11 cellular contexts compared by ENCODE assay signal in the genomic region with DNA sequence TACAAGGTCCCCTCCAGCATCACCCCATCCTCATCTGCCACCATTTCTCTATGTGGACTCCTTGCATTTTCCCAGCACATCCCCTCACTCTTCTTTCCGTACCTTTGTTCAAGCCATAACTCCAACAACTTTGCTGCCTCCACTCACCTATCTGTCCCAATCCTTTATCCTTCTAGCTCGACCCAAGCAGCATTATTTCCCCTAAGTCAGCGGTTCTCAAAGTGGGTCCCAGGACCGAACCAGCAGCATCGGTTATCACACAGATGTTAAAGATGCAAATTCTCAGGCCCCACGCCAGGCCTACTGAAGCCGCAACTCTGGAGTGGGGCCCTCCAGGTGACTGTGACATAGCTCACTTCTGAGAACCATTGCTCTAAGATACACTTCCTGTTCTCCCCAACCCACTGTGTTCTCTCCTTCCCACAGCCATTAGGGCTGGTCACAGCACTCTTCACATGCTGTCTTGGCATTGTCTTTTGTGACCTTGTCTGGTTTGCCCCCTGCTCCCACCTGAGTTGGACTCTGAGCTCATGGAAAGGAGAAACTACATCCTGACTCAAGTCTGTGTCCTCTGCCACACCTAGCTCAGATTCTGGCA. TPM values are rescaled to one million over a fixed set of nuclear protein-coding genes. Genes with fewer than 3 reads are reported as not detected.
DNase-seq lines count a peak whose midpoint lies in the region; ATAC-seq, FAIRE-seq and TF ChIP-seq lines count a peak whose summit lies in the region.
"Had no signal": no experiment of that assay in that cellular context is flagged by ENCODE, and none has a peak within 500 bp of the region (broad histone marks: within the 10 kb centered on the region; RNA-seq: fewer than 3 reads in every experiment).

No MANE protein-coding gene starts in this region.

- H2AFZ ChIP-seq in IMR-90 (replicated peaks; ENCODE audit: low read length, poor library complexity) (no peak overlapping the region), smooth muscle cell (ENCODE audit: low read depth) (no peak overlapping the region)

- peak overlapping the region; percentile 26 for H3K27ac Mint-ChIP-seq in activated T-cell treated with anti-CD3 and anti-CD28 coated beads, Interleukin-2, amount 50 U/mL, for 72 hours
- H3K27ac Mint-ChIP-seq in brain: peak overlapping the region in 3 of 5 experiments; percentile 14 to 66 (median 52)
- peak overlapping the region; percentile 65 for H3K27ac Mint-ChIP-seq in stimulated activated memory B cell treated with anti-CD40 and anti-IgM and Interleukin-4, amounts not matched to agents 10 μg/mL and 1 μg/mL and 100 μg/mL, for 72 hours

- POLR2A ChIA-PET in IMR-90 (lab: Charles Lee; ENCODE audit: unreplicated experiment): no interaction called here

- peaks cover 33% of the 10 kb centered on the region for H3K4me1 ChIP-seq in IMR-90 (ENCODE audit: control insufficient read depth, insufficient read depth, low read length)
- peaks cover 8% of the 10 kb centered on the region for H3K4me1 ChIP-seq in smooth muscle cell (ENCODE audit: low read depth)
- H3K4me1 ChIP-seq in pancreas: peaks cover 0 to 8% (median 4%) of the 10 kb centered on the region in 3 donors

- peaks cover 45% of the 10 kb centered on the region for H3K9me1 ChIP-seq in IMR-90 (ENCODE audit: insufficient read depth, low read length)

- H3K9me3 Mint-ChIP-seq in activated T-cell treated with anti-CD3 and anti-CD28 coated beads, Interleukin-2, amount 50 U/mL, for 72 hours: no peaks in the 10 kb centered on the region
- peaks cover 0 to 3% (median 0%) of the 10 kb centered on the region in 5 experiments for H3K9me3 Mint-ChIP-seq in brain
- H3K9me3 Mint-ChIP-seq in stimulated activated memory B cell treated with anti-CD40 and anti-IgM and Interleukin-4, amounts not matched to agents 10 μg/mL and 1 μg/mL and 100 μg/mL, for 72 hours: no peaks in the 10 kb centered on the region

- H3K4ac ChIP-seq in IMR-90 (ENCODE audit: low read depth, low read length): peak overlapping the region; percentile 59

- 100% methylated on average over 2 of the region's 7 CpGs; no CpG with 5 or more reads in 1 of the 2 experiments for WGBS in IMR-90 (ENCODE audit: extremely low coverage in 2 of 2, insufficient read length in 1 of 2), 2 experiments
- WGBS in smooth muscle cell (ENCODE audit: low lambda C conversion rate): 96% methylated on average over 7 of the region's 7 CpGs
- 95 to 97% methylated on average over 7 of the region's 7 CpGs for WGBS in pancreas, 2 donors

- H3K9me3 ChIP-seq in IMR-90 (ENCODE audit: control insufficient read depth, insufficient read depth, low read length): no peaks in the 10 kb centered on the region
- no peaks in the 10 kb centered on the region for H3K9me3 ChIP-seq in smooth muscle cell (replicated peaks; ENCODE audit: low read depth)
- H3K9me3 ChIP-seq in pancreas: no peaks in the 10 kb centered on the region

- DNase-seq in activated T-cell treated with anti-CD3 and anti-CD28 coated beads, Interleukin-2, amount 50 U/mL, for 72 hours: no peak
- DNase-seq in activated T-cell treated with anti-CD3 and anti-CD28 coated beads for 4 hours (no peak), IMR-90 (no peak), smooth muscle cell (lab: John Stamatoyannopoulos, UW; ENCODE audit: unreplicated experiment) (no peak), pancreas (no peak), Ammon's horn (ENCODE audit: low spot score) (no peak)
- DNase-seq: H7, NCI-H526 treated with DMSO at 0.1 percent for 48 hours had no signal

- no peak for TF ChIP-seq POLR2A in IMR-90 (IDR thresholded peaks at IDR 0.05; ENCODE audit: low read depth, low read length)

- no peaks in the 10 kb centered on the region for H3K27me3 Mint-ChIP-seq in activated T-cell treated with anti-CD3 and anti-CD28 coated beads, Interleukin-2, amount 50 U/mL, for 72 hours (ENCODE audit: low read depth)
- no peaks in the 10 kb centered on the region for H3K27me3 Mint-ChIP-seq in brain
- no peaks in the 10 kb centered on the region for H3K27me3 Mint-ChIP-seq in stimulated activated memory B cell treated with anti-CD40 and anti-IgM and Interleukin-4, amounts not matched to agents 10 μg/mL and 1 μg/mL and 100 μg/mL, for 72 hours

- H3K4me3 Mint-ChIP-seq in activated T-cell treated with anti-CD3 and anti-CD28 coated beads, Interleukin-2, amount 50 U/mL, for 72 hours: peak overlapping the region; percentile 1 to 3
- H3K4me3 Mint-ChIP-seq in brain: no peak overlapping the region
- H3K4me3 Mint-ChIP-seq in stimulated activated memory B cell treated with anti-CD40 and anti-IgM and Interleukin-4, amounts not matched to agents 10 μg/mL and 1 μg/mL and 100 μg/mL, for 72 hours: no peak overlapping the region

- TF ChIP-seq CTCF in IMR-90 (conservative IDR thresholded peaks at IDR 0.05; ENCODE audit: low read depth, low read length) (no peak), brain (conservative IDR thresholded peaks at IDR 0.05) (no peak), smooth muscle cell (IDR thresholded peaks at IDR 0.05; ENCODE audit: borderline replicate concordance, insufficient read depth, poor library complexity, severe bottlenecking) (no peak), pancreas (IDR thresholded peaks at IDR 0.05) (no peak)

- H3K27ac ChIP-seq in IMR-90 (ENCODE audit: insufficient read depth, low read length) (peak overlapping the region; percentile 47), smooth muscle cell (ENCODE audit: low read depth) (no peak overlapping the region), pancreas (no peak overlapping the region)
- H3K27ac ChIP-seq: epithelial cell of prostate had no signal

- peaks cover 9 to 15% of the 10 kb centered on the region in 2 donors for H3K36me3 Mint-ChIP-seq in activated T-cell treated with anti-CD3 and anti-CD28 coated beads, Interleukin-2, amount 50 U/mL, for 72 hours (ENCODE audit: insufficient read depth in 2 of 2)
- peaks cover 35% of the 10 kb centered on the region for H3K36me3 Mint-ChIP-seq in brain
- peaks cover 74% of the 10 kb centered on the region for H3K36me3 Mint-ChIP-seq in stimulated activated memory B cell treated with anti-CD40 and anti-IgM and Interleukin-4, amounts not matched to agents 10 μg/mL and 1 μg/mL and 100 μg/mL, for 72 hours

- peak overlapping the region; percentile 59 for H3K18ac ChIP-seq in IMR-90 (ENCODE audit: low read depth, low read length)

- ATAC-seq in activated T-cell treated with anti-CD3 and anti-CD28 coated beads, Interleukin-2, amount 50 U/mL, for 72 hours (replicated peaks in 1 of 2): peak; percentile 50 to 74
- ATAC-seq in IMR-90 (ENCODE audit: low read depth) (no peak), pancreas (no peak)
- peak; percentile 86 for ATAC-seq in stimulated activated memory B cell treated with anti-CD40 and anti-IgM and Interleukin-4, amounts not matched to agents 10 μg/mL and 1 μg/mL and 100 μg/mL, for 72 hours

- peaks cover 9% of the 10 kb centered on the region for H3F3A ChIP-seq in smooth muscle cell (ENCODE audit: low read depth)

- intact Hi-C loops in IMR-90 (cut with micrococcal nuclease) (loop anchor here (1.0 to 5.0 kb wide), 2 partner anchors 252 to 639 kb away; no protein-coding TSS in a partner anchor), pancreas (cut with DNase I) (no loop called here)

- H4K8ac ChIP-seq in IMR-90 (ENCODE audit: low read depth in 2 of 2, low read length in 2 of 2): peak overlapping the region in 1 of 2 experiments; percentile 54; a peak in 3 of 4 replicates

- H2AK9ac ChIP-seq in IMR-90 (replicated peaks; ENCODE audit: low read depth, low read length, poor library complexity): no peak overlapping the region

- CTCF ChIA-PET in IMR-90 (lab: Yijun Ruan, JAX): no interaction called here

- H3K27me3 ChIP-seq in IMR-90 (ENCODE audit: control insufficient read depth, insufficient read depth, low read length): no peaks in the 10 kb centered on the region
- no peaks in the 10 kb centered on the region for H3K27me3 ChIP-seq in smooth muscle cell (ENCODE audit: low read depth)
- no peaks in the 10 kb centered on the region for H3K27me3 ChIP-seq in pancreas

- peak overlapping the region; percentile 40 for H4K5ac ChIP-seq in IMR-90 (ENCODE audit: low read depth, low read length)

- H3K9ac ChIP-seq in IMR-90 (ENCODE audit: low read depth, low read length) (no peak overlapping the region), smooth muscle cell (ENCODE audit: low read depth) (no peak overlapping the region)

- H3K4me3 ChIP-seq in IMR-90 (ENCODE audit: insufficient read depth, low read depth, low read length) (no peak overlapping the region), smooth muscle cell (no peak overlapping the region), pancreas (no peak overlapping the region)

- peak overlapping the region; percentile 10 for H2BK120ac ChIP-seq in IMR-90 (ENCODE audit: low read depth, low read length)

- peak overlapping the region; percentile 60 for H2BK5ac ChIP-seq in IMR-90 (ENCODE audit: low read depth, low read length, poor library complexity, severe bottlenecking)

- H4K91ac ChIP-seq in IMR-90 (ENCODE audit: insufficient read depth, low read depth, low read length): peak overlapping the region; percentile 12; the same call in 1 of the 2 replicates

- no peaks in the 10 kb centered on the region for H3K79me2 ChIP-seq in smooth muscle cell (ENCODE audit: low read depth)

- H3K14ac ChIP-seq in IMR-90 (replicated peaks; ENCODE audit: low read depth, low read length): peak overlapping the region; percentile 32; the same call in 1 of the 2 replicates

- H2AK5ac ChIP-seq in IMR-90 (ENCODE audit: low read depth, low read length): peak overlapping the region; percentile 72

- H3K23ac ChIP-seq in IMR-90 (ENCODE audit: low read depth, low read length): peak overlapping the region; percentile 48

- H3K79me1 ChIP-seq in IMR-90 (ENCODE audit: low read depth in 1 of 2, low read length in 2 of 2): peaks cover 4 to 36% of the 10 kb centered on the region in 2 experiments; a peak in 3 of 4 replicates

- in situ Hi-C loops in IMR-90 (cut with MboI; ENCODE audit: low sequenced_read_pairs): loop anchor here (10.0 kb wide), 1 partner anchor 253 kb away; no protein-coding TSS in a partner anchor

- FAIRE-seq in pancreas (lab: Jason Lieb, UNC): no peak

- no peak overlapping the region for H3K4me2 ChIP-seq in IMR-90 (ENCODE audit: low read depth, low read length)
- no peak overlapping the region for H3K4me2 ChIP-seq in smooth muscle cell

- H3K36me3 ChIP-seq in IMR-90 (ENCODE audit: control insufficient read depth, insufficient read depth, low read length): peaks cover 17% of the 10 kb centered on the region
- H3K36me3 ChIP-seq in smooth muscle cell (ENCODE audit: low read depth): no peaks in the 10 kb centered on the region
- no peaks in the 10 kb centered on the region for H3K36me3 ChIP-seq in pancreas

- H3K56ac ChIP-seq in IMR-90 (ENCODE audit: extremely low read depth, insufficient read depth, low read length): no peak overlapping the region

- peak overlapping the region; percentile 17; the same call in 1 of the 3 replicates for H2BK15ac ChIP-seq in IMR-90 (ENCODE audit: low read depth, low read length)

- peaks cover 10% of the 10 kb centered on the region for H3K4me1 Mint-ChIP-seq in activated T-cell treated with anti-CD3 and anti-CD28 coated beads, Interleukin-2, amount 50 U/mL, for 72 hours (ENCODE audit: low read depth)
- peaks cover 38% of the 10 kb centered on the region for H3K4me1 Mint-ChIP-seq in brain
- peaks cover 23% of the 10 kb centered on the region for H3K4me1 Mint-ChIP-seq in stimulated activated memory B cell treated with anti-CD40 and anti-IgM and Interleukin-4, amounts not matched to agents 10 μg/mL and 1 μg/mL and 100 μg/mL, for 72 hours

- H4K20me1 ChIP-seq in IMR-90 (ENCODE audit: insufficient read depth, low read length) (peaks cover 22% of the 10 kb centered on the region; the same call in 1 of the 2 replicates), smooth muscle cell (ENCODE audit: low read depth) (no peaks in the 10 kb centered on the region)

- H2BK20ac ChIP-seq in IMR-90 (ENCODE audit: low read depth, low read length): peak overlapping the region; percentile 54

- BruUV-seq in IMR-90 (replicated peaks; lab: Mats Ljungman, UMichigan): no TSS peak

- dilution Hi-C loops in IMR-90 (cut with HindIII; ENCODE audit: low sequenced_read_pairs, unreplicated experiment): no loop called here

- TF ChIP-seq RAD21 in IMR-90 (IDR thresholded peaks at IDR 0.05; ENCODE audit: low read length): no peak

RNA-seq across cellular contexts. Expression of gene AAGAB, which starts 56.2 kb away (rescaled TPM):
- total RNA-seq in activated T-cell treated with anti-CD3 and anti-CD28 coated beads, Interleukin-2, amount 50 U/mL, for 72 hours: 10 to 100 TPM; 51.7 to 65.0 TPM
- total RNA-seq in IMR-90 (2012; rRNA removed) (56.7 and 69.7 TPM in 2 replicates), smooth muscle cell (38.8 and 39.6 TPM in 2 replicates), pancreas (10 to 100 TPM; 11.1 to 16.3 (median 13.5) TPM)
- polyA plus RNA-seq in IMR-90 (2012; rRNA removed) (21.6 and 26.1 TPM in 2 replicates), brain (ENCODE audit: insufficient read depth, low read depth, low replicate concordance) (29.4 TPM), smooth muscle cell (38.2 and 41.9 TPM in 2 replicates), pancreas (10 to 100 TPM in 1 of 2 donors, 1 to 10 TPM in 1; 7.1 to 13.6 TPM)
- 6.9 and 12.3 TPM in 2 replicates for polyA plus RNA-seq in IMR-90 (2012; cell fraction: cytosol; rRNA removed)
- polyA plus RNA-seq in IMR-90 (2012; cell fraction: nucleus; rRNA removed; ENCODE audit: low replicate concordance): 5.6 and 13.9 TPM in 2 replicates

RNA-seq across cellular contexts. Expression of gene IQCH, which starts 56.3 kb away (rescaled TPM):
- total RNA-seq in activated T-cell treated with anti-CD3 and anti-CD28 coated beads, Interleukin-2, amount 50 U/mL, for 72 hours: 1 to 10 TPM; 3.6 to 3.7 TPM
- total RNA-seq in IMR-90 (2012; rRNA removed): 2.5 and 2.8 TPM in 2 replicates
- polyA plus RNA-seq in IMR-90 (2012; rRNA removed): 0.42 and 0.60 TPM in 2 replicates
- polyA plus RNA-seq in IMR-90 (2012; cell fraction: cytosol; rRNA removed): 0.12 and 0.66 TPM in 2 replicates
- polyA plus RNA-seq in IMR-90 (2012; cell fraction: nucleus; rRNA removed; ENCODE audit: low replicate concordance): 0.08 and 0.88 TPM in 2 replicates
- 3.9 TPM for polyA plus RNA-seq in brain (ENCODE audit: insufficient read depth, low read depth, low replicate concordance)
- 2.9 and 3.2 TPM in 2 replicates for total RNA-seq in smooth muscle cell
- polyA plus RNA-seq in smooth muscle cell: 0.34 and 0.86 TPM in 2 replicates
- total RNA-seq in pancreas: 1 to 10 TPM in 5 of 6 donors, under 1 TPM in 1; 0.76 to 1.6 (median 1.4) TPM
- polyA plus RNA-seq in pancreas: 1 to 10 TPM in 1 of 2 donors, under 1 TPM in 1; 0.49 to 1.0 TPM

Comparison
In these comparisons a context has a peak if more than half of its experiments do, and no peak if none do; other contexts are left out.
1. ATAC-seq: peak in activated T-cell treated with anti-CD3 and anti-CD28 coated beads, Interleukin-2, amount 50 U/mL, for 72 hours (2 of 2) and stimulated activated memory B cell treated with anti-CD40 and anti-IgM and Interleukin-4, amounts not matched to agents 10 μg/mL and 1 μg/mL and 100 μg/mL, for 72 hours (single experiment); none in IMR-90 (single experiment) and pancreas (0 of 4).
2. H3K4me3 Mint-ChIP-seq: peak in activated T-cell treated with anti-CD3 and anti-CD28 coated beads, Interleukin-2, amount 50 U/mL, for 72 hours (2 of 2); none in brain (0 of 5) and stimulated activated memory B cell treated with anti-CD40 and anti-IgM and Interleukin-4, amounts not matched to agents 10 μg/mL and 1 μg/mL and 100 μg/mL, for 72 hours (single experiment).
3. Peak in every context shown above with its lines, with median percentiles within 50 percentile points of each other: H3K27ac Mint-ChIP-seq.